In the genomic region with DNA sequence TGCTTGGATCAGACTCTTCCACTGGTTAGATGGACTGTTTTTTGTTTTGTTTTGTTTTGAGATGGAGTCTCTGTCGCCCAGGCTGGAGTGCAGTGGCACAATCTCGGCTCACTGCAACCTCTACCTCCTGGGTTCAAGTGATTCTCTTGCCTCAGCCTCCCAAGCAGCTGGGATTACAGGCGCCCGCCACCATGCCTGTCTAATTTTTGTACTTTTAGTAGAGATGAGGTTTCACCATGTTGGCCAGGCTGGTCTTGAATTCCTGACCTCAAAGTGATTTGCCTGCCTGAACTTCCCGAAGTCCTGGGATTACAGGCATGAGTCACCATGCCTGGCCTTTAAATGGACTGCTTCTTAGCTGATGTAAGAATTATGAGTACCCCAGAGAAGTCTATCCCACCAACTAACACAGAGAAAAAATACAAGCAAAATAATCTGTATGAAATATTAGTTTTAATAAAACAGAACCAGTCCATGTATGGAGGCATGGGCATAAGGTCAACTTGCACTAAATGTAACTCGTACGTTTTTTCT, we compare ENCODE assay signal across 8 cellular contexts. TPM values are rescaled to one million over a fixed set of nuclear protein-coding genes. Genes with fewer than 3 reads are reported as not detected.
DNase-seq lines count a peak whose midpoint lies in the region; ATAC-seq and TF ChIP-seq lines count a peak whose summit lies in the region.
"Not testable (repeated sequence)": the region's sequence is repeated elsewhere in the genome, so short reads cannot be mapped to it uniquely, and the experiment has no call there.

No MANE protein-coding gene starts in this region.

- POLR2A ChIA-PET in IMR-90 (lab: Charles Lee; ENCODE audit: unreplicated experiment) = not testable (repeated sequence)
- POLR2A ChIA-PET in SK-N-SH (lab: Yijun Ruan, JAX) = interaction anchor here (0.6 kb wide), 1 partner anchor 63 kb away, joined by 3 read pairs; a partner anchor contains a TSS

- H2AK5ac ChIP-seq in IMR-90 (ENCODE audit: low read depth, low read length) = peak overlapping the region; percentile 99

- peaks cover 17% of the 10 kb centered on the region; the same call in 1 of the 2 replicates for H3K9me1 ChIP-seq in IMR-90 (ENCODE audit: insufficient read depth, low read length)

- peak overlapping the region; percentile 77; the same call in 2 of the 3 replicates for H2BK15ac ChIP-seq in IMR-90 (ENCODE audit: low read depth, low read length)

- not testable (repeated sequence) for TF ChIP-seq RAD21 in IMR-90 (IDR thresholded peaks at IDR 0.05; ENCODE audit: low read length); SK-N-SH (IDR thresholded peaks at IDR 0.05; ENCODE audit: low read length)

- dilution Hi-C loops in IMR-90 (cut with HindIII; ENCODE audit: low sequenced_read_pairs, unreplicated experiment) = not testable (repeated sequence)

- H3K4me2 ChIP-seq in IMR-90 (ENCODE audit: low read depth, low read length); SK-N-SH: not testable (repeated sequence)

- CTCF ChIA-PET in IMR-90 (lab: Yijun Ruan, JAX) (interaction anchor here (0.6 to 1.3 kb wide), 3 partner anchors 16 to 42 kb away, joined by 3 read pairs; no protein-coding TSS in a partner anchor), SK-N-SH (lab: Yijun Ruan, JAX) (interaction anchor here (1.2 to 1.9 kb wide), 2 partner anchors 8 to 73 kb away, joined by 3 to 5 read pairs; no protein-coding TSS in a partner anchor)

- peak; percentile 44 for DNase-seq in ACHN
- DNase-seq in GM04503 (ENCODE audit: low read depth) = peak; percentile 39
- peak; percentile 91 for DNase-seq in IMR-90
- DNase-seq in SK-N-SH = not testable (repeated sequence)
- peak; percentile 82 for DNase-seq in astrocyte of the spinal cord (ENCODE audit: low read depth, low spot score)
- peak; percentile 66 for DNase-seq in fibroblast of gingiva (ENCODE audit: low read depth)
- peak; percentile 73 for DNase-seq in kidney tubule cell (ENCODE audit: low spot score)
- peak; percentile 80 for DNase-seq in renal cortical epithelial cell (ENCODE audit: low read depth)

- peaks cover 25% of the 10 kb centered on the region for H3K4me1 ChIP-seq in IMR-90 (ENCODE audit: control insufficient read depth, insufficient read depth, low read length)
- not testable (repeated sequence) for H3K4me1 ChIP-seq in SK-N-SH (ENCODE audit: control insufficient read depth in 1 of 2, insufficient read depth in 2 of 2, low read depth in 1 of 2, low read length in 1 of 2)

- H3K23ac ChIP-seq in IMR-90 (ENCODE audit: low read depth, low read length) = peak overlapping the region; percentile 93; the same call in 1 of the 2 replicates

- peak overlapping the region; percentile 98 for H2BK120ac ChIP-seq in IMR-90 (ENCODE audit: low read depth, low read length)

- TF ChIP-seq EP300 in SK-N-SH (IDR thresholded peaks at IDR 0.05; ENCODE audit: borderline replicate concordance in 1 of 2, low read depth in 1 of 2, low read length in 1 of 2) = not testable (repeated sequence)

- TF ChIP-seq CTCF in IMR-90 (conservative IDR thresholded peaks at IDR 0.05; ENCODE audit: low read depth, low read length); SK-N-SH (IDR thresholded peaks at IDR 0.05); astrocyte of the spinal cord (IDR thresholded peaks at IDR 0.05; ENCODE audit: low read depth, low read length): not testable (repeated sequence)

- H2AFZ ChIP-seq in IMR-90 (replicated peaks; ENCODE audit: low read length, poor library complexity) = peak overlapping the region; percentile 50
- not testable (repeated sequence) for H2AFZ ChIP-seq in SK-N-SH (ENCODE audit: low read depth)

- peak overlapping the region; percentile 17 for H2AK9ac ChIP-seq in IMR-90 (replicated peaks; ENCODE audit: low read depth, low read length, poor library complexity)

- H3K27me3 ChIP-seq in IMR-90 (ENCODE audit: control insufficient read depth, insufficient read depth, low read length); SK-N-SH (ENCODE audit: insufficient read depth): not testable (repeated sequence)

- not testable (repeated sequence) for H3K9me3 ChIP-seq in IMR-90 (ENCODE audit: control insufficient read depth, insufficient read depth, low read length); SK-N-SH

- H2BK5ac ChIP-seq in IMR-90 (ENCODE audit: low read depth, low read length, poor library complexity, severe bottlenecking) = peak overlapping the region; percentile 89

- WGBS in IMR-90 (ENCODE audit: extremely low coverage in 2 of 2, insufficient read length in 1 of 2), 2 experiments = 83% methylated on average over 2 of the region's 7 CpGs; no CpG with 5 or more reads in 1 of the 2 experiments
- WGBS in SK-N-SH (ENCODE audit: low lambda C conversion rate) = 82% methylated on average over 7 of the region's 7 CpGs

- H3K9ac ChIP-seq in IMR-90 (ENCODE audit: low read depth, low read length); SK-N-SH: not testable (repeated sequence)

- H3K56ac ChIP-seq in IMR-90 (ENCODE audit: extremely low read depth, insufficient read depth, low read length) = peak overlapping the region; percentile 69; the same call in 1 of the 2 replicates

- H3K79me1 ChIP-seq in IMR-90 (ENCODE audit: low read depth in 1 of 2, low read length in 2 of 2) = not testable (repeated sequence)

- H4K5ac ChIP-seq in IMR-90 (ENCODE audit: low read depth, low read length) = peak overlapping the region; percentile 84; the same call in 1 of the 2 replicates

- H4K91ac ChIP-seq in IMR-90 (ENCODE audit: insufficient read depth, low read depth, low read length) = peak overlapping the region; percentile 97

- not testable (repeated sequence) for H4K20me1 ChIP-seq in IMR-90 (ENCODE audit: insufficient read depth, low read length); SK-N-SH (ENCODE audit: insufficient read depth)

- H3K4ac ChIP-seq in IMR-90 (ENCODE audit: low read depth, low read length) = peak overlapping the region; percentile 98

- H3K36me3 ChIP-seq in IMR-90 (ENCODE audit: control insufficient read depth, insufficient read depth, low read length) = peaks cover 12% of the 10 kb centered on the region; the same call in 1 of the 2 replicates
- not testable (repeated sequence) for H3K36me3 ChIP-seq in SK-N-SH (replicated peaks in 1 of 2; ENCODE audit: control insufficient read depth in 1 of 2, insufficient read depth in 2 of 2, low read length in 1 of 2)

- H3K9me2 ChIP-seq in SK-N-SH = not testable (repeated sequence)

- H3F3A ChIP-seq in SK-N-SH (replicated peaks; ENCODE audit: insufficient read depth) = not testable (repeated sequence)

- H3K27ac ChIP-seq in IMR-90 (ENCODE audit: insufficient read depth, low read length) (peak overlapping the region; percentile 85; the same call in 1 of the 2 replicates), SK-N-SH (ENCODE audit: low read depth in 2 of 2, low read length in 1 of 2) (peak overlapping the region in 1 of 2 experiments; percentile 44; a peak in 2 of 4 replicates)

- H3K4me3 ChIP-seq in IMR-90 (ENCODE audit: insufficient read depth, low read depth, low read length); SK-N-SH (ENCODE audit: low read depth in 2 of 2, low read length in 1 of 2); astrocyte of the spinal cord (ENCODE audit: low read depth, low read length): not testable (repeated sequence)

- H3K79me2 ChIP-seq in SK-N-SH (ENCODE audit: insufficient read depth) = not testable (repeated sequence)

- peak; percentile 64 for ATAC-seq in IMR-90 (ENCODE audit: low read depth)

- peak overlapping the region; percentile 99 for H2BK20ac ChIP-seq in IMR-90 (ENCODE audit: low read depth, low read length)

- in situ Hi-C loops in ACHN (cut with HindIII; ENCODE audit: low pct_ligation_motif_present, low pct_unique_long_range_greater_than_20kb, low sequenced_read_pairs); IMR-90 (cut with MboI; ENCODE audit: low sequenced_read_pairs); astrocyte of the spinal cord (cut with HindIII; ENCODE audit: low sequenced_read_pairs): not testable (repeated sequence)

- BruUV-seq in IMR-90 (replicated peaks; lab: Mats Ljungman, UMichigan) = not testable (repeated sequence)

- not testable (repeated sequence) for TF ChIP-seq POLR2A in IMR-90 (IDR thresholded peaks at IDR 0.05; ENCODE audit: low read depth, low read length)

- intact Hi-C loops in IMR-90 (cut with micrococcal nuclease) = not testable (repeated sequence)

- H3K14ac ChIP-seq in IMR-90 (replicated peaks; ENCODE audit: low read depth, low read length) = peak overlapping the region; percentile 98

- H3K18ac ChIP-seq in IMR-90 (ENCODE audit: low read depth, low read length) = peak overlapping the region; percentile 82

- peak overlapping the region; percentile 83 to 92; a peak in 3 of 4 replicates for H4K8ac ChIP-seq in IMR-90 (ENCODE audit: low read depth in 2 of 2, low read length in 2 of 2)

TF ChIP-seq in IMR-90, 13 proteins besides CTCF, POLR2A, EP300 and RAD21:
- TF ChIP-seq SMC3 (IDR thresholded peaks at IDR 0.05; ENCODE audit: low read depth, low read length) = 0 out of 2 replicates have a peak, but pooled peaks have one; percentile 2
- peak; percentile 11; the same call in 1 of the 2 replicates for TF ChIP-seq CEBPB (IDR thresholded peaks at IDR 0.05; ENCODE audit: low read depth, low read length)
- TF ChIP-seq FOS (IDR thresholded peaks at IDR 0.05; ENCODE audit: low read depth, low read length) = peak; percentile 76
TF ChIP-seq in IMR-90: peak in this region for 3; not testable (repeated sequence) for 10.

TF ChIP-seq in SK-N-SH, 30 proteins besides CTCF, POLR2A, EP300 and RAD21:
- TF ChIP-seq FOSL2 (IDR thresholded peaks at IDR 0.05; ENCODE audit: borderline replicate concordance, low read depth) (peak; percentile 64; the same call in 1 of the 2 replicates), JUND (IDR thresholded peaks at IDR 0.05) (peak; percentile 45; the same call in 1 of the 2 replicates)

RNA-seq across cellular contexts. Expression of a gene that starts 31.8 kb away (rescaled TPM):
- total RNA-seq in IMR-90 (2012; rRNA removed) = 5.8 and 6.5 TPM in 2 replicates
- polyA plus RNA-seq in IMR-90 (2012; rRNA removed) = 16.3 and 16.4 TPM in 2 replicates
- polyA plus RNA-seq in IMR-90 (2012; cell fraction: cytosol; rRNA removed) = 11.1 and 18.4 TPM in 2 replicates
- 78.4 and 95.1 TPM in 2 replicates for polyA plus RNA-seq in IMR-90 (2012; cell fraction: nucleus; rRNA removed; ENCODE audit: low replicate concordance)
- polyA plus RNA-seq in SK-N-SH (2012; rRNA removed) = 26.5 and 26.7 TPM in 2 replicates
- polyA plus RNA-seq in SK-N-SH (2012; cell fraction: cytosol; rRNA removed) = 14.6 and 21.0 TPM in 2 replicates
- 115 and 123 TPM in 2 replicates for polyA plus RNA-seq in SK-N-SH (2012; cell fraction: nucleus; rRNA removed)
- 4.6 and 8.7 TPM in 2 replicates for total RNA-seq in renal cortical epithelial cell
